18 cellular contexts compared by ENCODE assay signal in the genomic region with DNA sequence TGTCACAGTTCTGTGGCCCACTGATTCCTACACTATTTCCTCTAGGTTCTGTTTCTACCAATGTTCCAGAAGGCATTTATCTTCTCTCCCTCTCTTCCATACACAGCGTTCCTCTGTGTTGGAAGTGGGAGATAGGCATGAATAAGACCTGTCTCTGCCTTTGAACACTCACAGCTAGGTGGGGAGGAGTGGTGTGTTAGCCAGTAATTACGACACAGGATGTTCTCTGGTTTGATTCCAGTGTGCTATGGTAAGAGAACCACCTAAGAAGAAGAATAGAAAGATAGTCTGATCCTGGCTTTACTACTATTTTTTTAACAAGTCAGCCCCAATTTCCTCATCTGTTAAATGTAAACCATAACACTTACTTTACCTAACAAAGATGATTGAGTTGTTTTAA.
DNase-seq lines count a peak whose midpoint lies in the region; ATAC-seq and TF ChIP-seq lines count a peak whose summit lies in the region.
"Had no signal": no experiment of that assay in that cellular context is flagged by ENCODE, and none has a peak within 500 bp of the region (broad histone marks: within the 10 kb centered on the region; RNA-seq: fewer than 3 reads in every experiment).

No MANE protein-coding gene starts in this region.

- H3K9me3 Mint-ChIP-seq in activated naive CD4-positive, alpha-beta T cell treated with anti-CD3 and anti-CD28 coated beads, Interleukin-2, amount 50 U/mL, for 24 hours = no peaks in the 10 kb centered on the region

- whole genome bisulfite sequencing in mammary epithelial cell (ENCODE audit: low coverage, missing lambda C conversion rate) = 11% methylated on average over 2 of the region's 2 CpGs
- 75 to 82% methylated on average over 2 of the region's 2 CpGs for WGBS in body of pancreas, 2 donors

- peak overlapping the region; percentile 61 for H3K27ac Mint-ChIP-seq in activated naive CD4-positive, alpha-beta T cell treated with anti-CD3 and anti-CD28 coated beads, Interleukin-2, amount 50 U/mL, for 24 hours

- peaks cover 77% of the 10 kb centered on the region for H3K4me1 Mint-ChIP-seq in activated naive CD4-positive, alpha-beta T cell treated with anti-CD3 and anti-CD28 coated beads, Interleukin-2, amount 50 U/mL, for 24 hours

- DNase-seq in activated naive CD4-positive, alpha-beta T cell treated with Interleukin-2 at 50 U/mL for 16 hours = no peak
- DNase-seq in NCI-H69 (lab: John Stamatoyannopoulos, UW) (peak; percentile 23), mammary epithelial cell (peak; percentile 38), osteoblast (ENCODE audit: insufficient read length, low spot score, missing footprints) (peak; percentile 22), body of pancreas (no peak), G401 (ENCODE audit: low spot score) (no peak)
- DNase-seq: C1 segment of cervical spinal cord, Caco-2, DMS53, MM.1S, NCI-H187 treated with DMSO at 0.1 percent for 48 hours, NCI-H446, NCI-H774, SJCRH30 had no signal

- no peak overlapping the region for H3K9ac ChIP-seq in mammary epithelial cell (ENCODE audit: insufficient read depth, low read length)

- H3K36me3 Mint-ChIP-seq in activated naive CD4-positive, alpha-beta T cell treated with anti-CD3 and anti-CD28 coated beads, Interleukin-2, amount 50 U/mL, for 24 hours = peaks cover 17% of the 10 kb centered on the region

- in situ Hi-C loops in mammary epithelial cell (cut with MboI; ENCODE audit: low sequenced_read_pairs in 2 of 2) (no loop called here), G401 (cut with HindIII; ENCODE audit: low sequenced_read_pairs) (no loop called here)

- H3K36me3 ChIP-seq in mammary epithelial cell (ENCODE audit: insufficient read depth, low read length) = no peaks in the 10 kb centered on the region
- peaks cover 3% of the 10 kb centered on the region for H3K36me3 ChIP-seq in osteoblast (ENCODE audit: insufficient read depth, low read length)
- H3K36me3 ChIP-seq in body of pancreas (replicated peaks in 1 of 2; ENCODE audit: insufficient read depth in 1 of 2, low read depth in 2 of 2) = no peaks in the 10 kb centered on the region
- H3K36me3 ChIP-seq: HAP-1, SJCRH30 had no signal

- H2AFZ ChIP-seq in mammary epithelial cell (ENCODE audit: low read depth, low read length) = no peak overlapping the region
- no peak overlapping the region for H2AFZ ChIP-seq in osteoblast (ENCODE audit: low read length)

- dilution Hi-C loops in mammary epithelial cell (cut with HindIII; ENCODE audit: low sequenced_read_pairs) = no loop called here

- no peak overlapping the region for H3K27ac ChIP-seq in mammary epithelial cell (ENCODE audit: insufficient read depth, low read depth, low read length)
- no peak overlapping the region for H3K27ac ChIP-seq in osteoblast (ENCODE audit: low read depth, low read length)
- no peak overlapping the region for H3K27ac ChIP-seq in body of pancreas
- H3K27ac ChIP-seq: A549, SJCRH30 had no signal

- H3K27me3 ChIP-seq in mammary epithelial cell (ENCODE audit: insufficient read depth, low read length) (no peaks in the 10 kb centered on the region), osteoblast (ENCODE audit: insufficient read depth, low read length) (no peaks in the 10 kb centered on the region), body of pancreas (no peaks in the 10 kb centered on the region)
- H3K27me3 ChIP-seq: SJCRH30 had no signal

- TF ChIP-seq CTCF in mammary epithelial cell (conservative IDR thresholded peaks at IDR 0.05 in 1 of 2, IDR thresholded peaks at IDR 0.05 in 1 of 2; ENCODE audit: extremely low read depth in 1 of 2, insufficient read depth in 1 of 2, low read depth in 1 of 2, low read length in 2 of 2) = no peak
- no peak for TF ChIP-seq CTCF in osteoblast (IDR thresholded peaks at IDR 0.05; ENCODE audit: extremely low read depth, low read depth, low read length)
- TF ChIP-seq CTCF in body of pancreas (IDR thresholded peaks at IDR 0.05) = no peak

- no peak for TF ChIP-seq POLR2A in body of pancreas (IDR thresholded peaks at IDR 0.05)

- ATAC-seq in body of pancreas = no peak
- no peak for ATAC-seq in GM21447 (IDR thresholded peaks at IDR 0.05; ENCODE audit: unreplicated experiment)
- ATAC-seq: A549 had no signal

- no peaks in the 10 kb centered on the region for H4K20me1 ChIP-seq in mammary epithelial cell (ENCODE audit: insufficient read depth, low read length)
- H4K20me1 ChIP-seq in osteoblast (ENCODE audit: insufficient read depth, low read length) = peaks cover 6% of the 10 kb centered on the region

- H3K27me3 Mint-ChIP-seq in activated naive CD4-positive, alpha-beta T cell treated with anti-CD3 and anti-CD28 coated beads, Interleukin-2, amount 50 U/mL, for 24 hours = no peaks in the 10 kb centered on the region

- no peak overlapping the region for H3K4me2 ChIP-seq in mammary epithelial cell (ENCODE audit: insufficient read depth, low read depth, low read length)
- H3K4me2 ChIP-seq in osteoblast (ENCODE audit: insufficient read depth, low read length) = no peak overlapping the region
- H3K4me2 ChIP-seq: A549 had no signal

- H3K9me3 ChIP-seq in mammary epithelial cell (replicated peaks; ENCODE audit: insufficient read depth, low read length) = no peaks in the 10 kb centered on the region
- no peaks in the 10 kb centered on the region for H3K9me3 ChIP-seq in osteoblast (ENCODE audit: low read depth, low read length)
- no peaks in the 10 kb centered on the region for H3K9me3 ChIP-seq in body of pancreas
- H3K9me3 ChIP-seq: A549, Caco-2, HAP-1, SJCRH30 had no signal

- no TSS peak for BruUV-seq in mammary epithelial cell (replicated peaks; lab: Mats Ljungman, UMichigan)

- H3K4me1 ChIP-seq in mammary epithelial cell (ENCODE audit: insufficient read depth, low read length) (peaks cover 19% of the 10 kb centered on the region), osteoblast (ENCODE audit: insufficient read depth, low read length) (peaks cover 4% of the 10 kb centered on the region), body of pancreas (no peaks in the 10 kb centered on the region)
- H3K4me1 ChIP-seq: A549, Caco-2 had no signal

- intact Hi-C loops in mammary epithelial cell (cut with micrococcal nuclease) = loop anchor here (5.0 kb wide), 1 partner anchor 113 kb away; no protein-coding TSS in a partner anchor
- intact Hi-C loops in body of pancreas (cut with DNase I) = no loop called here

- no peaks in the 10 kb centered on the region for H3K79me2 ChIP-seq in mammary epithelial cell (ENCODE audit: insufficient read depth, low read length)
- peaks cover 58% of the 10 kb centered on the region for H3K79me2 ChIP-seq in osteoblast (ENCODE audit: insufficient read depth, low read length)

- H3K4me3 Mint-ChIP-seq in activated naive CD4-positive, alpha-beta T cell treated with anti-CD3 and anti-CD28 coated beads, Interleukin-2, amount 50 U/mL, for 24 hours = no peak overlapping the region

- H3K4me3 ChIP-seq in mammary epithelial cell (replicated peaks in 1 of 3; ENCODE audit: insufficient read depth in 1 of 3, low read depth in 2 of 3, low read length in 3 of 3) (no peak overlapping the region), osteoblast (ENCODE audit: insufficient read depth, low read length) (no peak overlapping the region), body of pancreas (no peak overlapping the region)
- H3K4me3 ChIP-seq: A549, HAP-1, SJCRH30 had no signal

- CTCF ChIA-PET in mammary epithelial cell (lab: Charles Lee; ENCODE audit: low non-redundant PET) = no interaction called here

Comparison
In these comparisons a context has a peak if more than half of its experiments do, and no peak if none do; other contexts are left out.
1. DNase-seq: peak in NCI-H69 (single experiment), mammary epithelial cell (single experiment) and osteoblast (single experiment); none in activated naive CD4-positive, alpha-beta T cell treated with Interleukin-2 at 50 U/mL for 16 hours (single experiment), body of pancreas (0 of 4) and G401 (single experiment).